17 cellular contexts compared by ENCODE assay signal in the genomic region with DNA sequence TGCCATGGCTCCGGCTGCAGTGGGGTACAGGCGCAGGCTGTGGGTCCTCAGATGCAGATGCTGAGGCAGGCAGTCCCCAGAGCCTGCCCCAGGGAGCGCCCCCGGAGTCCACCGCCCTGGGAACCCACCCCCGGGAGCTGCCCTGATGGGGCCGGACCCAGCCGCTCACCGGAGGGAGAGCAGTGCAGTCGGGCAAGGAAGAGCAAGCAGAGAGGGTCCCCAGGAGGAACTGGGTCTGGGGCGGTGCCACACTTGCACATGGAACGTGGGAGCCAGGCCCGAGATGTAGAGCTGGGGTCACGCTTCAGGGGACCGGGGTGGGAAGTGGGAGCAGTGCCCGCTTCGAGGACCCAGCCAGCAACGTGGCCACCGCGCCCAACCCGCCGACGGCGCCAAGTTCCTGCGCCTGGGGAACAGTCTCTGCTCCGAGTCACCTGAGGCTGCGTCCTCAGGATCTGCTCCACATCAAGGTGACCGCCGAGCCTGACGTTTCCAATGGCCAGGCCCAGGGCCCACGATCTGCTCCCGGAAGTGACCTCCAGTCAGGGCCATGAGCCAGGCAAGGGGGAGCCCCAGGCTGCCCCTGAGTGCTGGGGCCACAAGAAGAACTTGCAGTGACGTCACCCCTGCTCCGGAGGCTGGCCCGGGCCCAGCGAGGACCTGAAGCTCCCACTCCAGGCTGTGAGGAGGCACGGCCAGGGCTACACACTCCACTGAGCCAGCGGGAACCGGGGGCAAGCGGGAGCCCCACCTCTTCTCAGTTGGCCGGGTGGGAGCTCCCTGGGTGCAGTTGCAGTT. TPM values are rescaled to one million over a fixed set of nuclear protein-coding genes. Genes with fewer than 3 reads are reported as not detected.
A peak's percentile ranks its signal among the peaks of the same experiment; 100 is the strongest.
DNase-seq lines count a peak whose midpoint lies in the region; ATAC-seq and TF ChIP-seq lines count a peak whose summit lies in the region.
"Had no signal": no experiment of that assay in that cellular context is flagged by ENCODE, and none has a peak within 500 bp of the region (broad histone marks: within the 10 kb centered on the region; RNA-seq: fewer than 3 reads in every experiment).

No MANE protein-coding gene starts in this region.

- H3K9me3 ChIP-seq in lower lobe of right lung (no peaks in the 10 kb centered on the region), upper lobe of left lung (no peaks in the 10 kb centered on the region)
- H3K9me3 ChIP-seq: A549, gastrocnemius medialis had no signal

- TF ChIP-seq CTCF in fibroblast of pulmonary artery (IDR thresholded peaks at IDR 0.05; ENCODE audit: low read length, missing control alignments) = no peak
- TF ChIP-seq CTCF in lower lobe of right lung (IDR thresholded peaks at IDR 0.05) = no peak
- no peak for TF ChIP-seq CTCF in upper lobe of left lung (IDR thresholded peaks at IDR 0.05)
- TF ChIP-seq CTCF in HFFc6 (IDR thresholded peaks at IDR 0.05) = no peak

- H3K27me3 ChIP-seq in lower lobe of right lung (ENCODE audit: low read depth) = no peaks in the 10 kb centered on the region
- no peaks in the 10 kb centered on the region for H3K27me3 ChIP-seq in upper lobe of left lung
- H3K27me3 ChIP-seq: gastrocnemius medialis had no signal

- peak; percentile 18 for ATAC-seq in activated naive CD8-positive, alpha-beta T cell treated with anti-CD3 and anti-CD28 coated beads, Interleukin-2, amount 10 ng/mL, durations not matched to agents 7 days and 5 days (ENCODE audit: low read depth)
- ATAC-seq in lower lobe of right lung (peak; percentile 40 to 86), upper lobe of left lung (ENCODE audit: low FRiP score in 2 of 2) (peak; percentile 63 to 65)
- ATAC-seq: gastrocnemius medialis had no signal

- H3K4me1 ChIP-seq in lower lobe of right lung (no peaks in the 10 kb centered on the region), upper lobe of left lung (no peaks in the 10 kb centered on the region)
- H3K4me1 ChIP-seq: A549, gastrocnemius medialis had no signal

- POLR2A ChIA-PET in activated naive CD8-positive, alpha-beta T cell treated with anti-CD3 and anti-CD28 coated beads, Interleukin-2, amount 10 ng/mL, durations not matched to agents 7 days and 5 days (lab: Charles Lee) = interaction anchor here (0.9 kb wide), 1 partner anchor 27 kb away, joined by 3 read pairs; the partner anchor contains the start of gene TFG

- peaks cover 13% of the 10 kb centered on the region for H3K27me3 Mint-ChIP-seq in activated naive CD8-positive, alpha-beta T cell treated with anti-CD3 and anti-CD28 coated beads, Interleukin-2, amount 10 ng/mL, durations not matched to agents 7 days and 5 days
- H3K27me3 Mint-ChIP-seq in activated naive CD8-positive, alpha-beta T cell treated with anti-CD3 and anti-CD28 coated beads for 36 hours = peaks cover 7% of the 10 kb centered on the region
- peaks cover 14% of the 10 kb centered on the region for H3K27me3 Mint-ChIP-seq in HFFc6 (ENCODE audit: insufficient read depth)

- H3K4me1 Mint-ChIP-seq in activated naive CD8-positive, alpha-beta T cell treated with anti-CD3 and anti-CD28 coated beads, Interleukin-2, amount 10 ng/mL, durations not matched to agents 7 days and 5 days = no peaks in the 10 kb centered on the region
- H3K4me1 Mint-ChIP-seq in activated naive CD8-positive, alpha-beta T cell treated with anti-CD3 and anti-CD28 coated beads for 36 hours = no peaks in the 10 kb centered on the region
- no peaks in the 10 kb centered on the region for H3K4me1 Mint-ChIP-seq in HFFc6 (ENCODE audit: low read depth)
- H3K4me1 Mint-ChIP-seq: nephron had no signal

- H3K36me3 Mint-ChIP-seq in activated naive CD8-positive, alpha-beta T cell treated with anti-CD3 and anti-CD28 coated beads, Interleukin-2, amount 10 ng/mL, durations not matched to agents 7 days and 5 days = no peaks in the 10 kb centered on the region
- no peaks in the 10 kb centered on the region for H3K36me3 Mint-ChIP-seq in activated naive CD8-positive, alpha-beta T cell treated with anti-CD3 and anti-CD28 coated beads for 36 hours
- H3K36me3 Mint-ChIP-seq in HFFc6 (ENCODE audit: low read depth) = no peaks in the 10 kb centered on the region

- no peak overlapping the region for H3K4me3 ChIP-seq in fibroblast of pulmonary artery (replicated peaks; ENCODE audit: low read depth, low read length)
- H3K4me3 ChIP-seq in lower lobe of right lung = peak overlapping the region; percentile 19
- peak overlapping the region in 1 of 4 donors; percentile 8 for H3K4me3 ChIP-seq in upper lobe of left lung
- H3K4me3 ChIP-seq: A549, gastrocnemius medialis had no signal

- no peak overlapping the region for H3K27ac ChIP-seq in lower lobe of right lung
- H3K27ac ChIP-seq in upper lobe of left lung = no peak overlapping the region
- H3K27ac ChIP-seq: A549, gastrocnemius medialis had no signal

- H3K4me3 Mint-ChIP-seq in activated naive CD8-positive, alpha-beta T cell treated with anti-CD3 and anti-CD28 coated beads, Interleukin-2, amount 10 ng/mL, durations not matched to agents 7 days and 5 days = no peak overlapping the region
- H3K4me3 Mint-ChIP-seq in activated naive CD8-positive, alpha-beta T cell treated with anti-CD3 and anti-CD28 coated beads for 36 hours = no peak overlapping the region
- H3K4me3 Mint-ChIP-seq in HFFc6 = no peak overlapping the region
- H3K4me3 Mint-ChIP-seq: nephron had no signal

- peaks cover 4% of the 10 kb centered on the region for H3K9me3 Mint-ChIP-seq in activated naive CD8-positive, alpha-beta T cell treated with anti-CD3 and anti-CD28 coated beads, Interleukin-2, amount 10 ng/mL, durations not matched to agents 7 days and 5 days
- H3K9me3 Mint-ChIP-seq in activated naive CD8-positive, alpha-beta T cell treated with anti-CD3 and anti-CD28 coated beads for 36 hours = peaks cover 3% of the 10 kb centered on the region
- H3K9me3 Mint-ChIP-seq in HFFc6 = no peaks in the 10 kb centered on the region

- 81 to 83% methylated on average over 35 to 38 of the region's 41 CpGs for WGBS in upper lobe of left lung, 2 donors

- H3K27ac Mint-ChIP-seq in activated naive CD8-positive, alpha-beta T cell treated with anti-CD3 and anti-CD28 coated beads, Interleukin-2, amount 10 ng/mL, durations not matched to agents 7 days and 5 days = no peak overlapping the region
- no peak overlapping the region for H3K27ac Mint-ChIP-seq in activated naive CD8-positive, alpha-beta T cell treated with anti-CD3 and anti-CD28 coated beads for 36 hours
- H3K27ac Mint-ChIP-seq in HFFc6 = no peak overlapping the region
- H3K27ac Mint-ChIP-seq: activated T-helper 2 cell treated with anti-CD3 and anti-CD28 coated beads, Interferon-gamma antibody, Interleukin-2, Interleukin-4, amounts not matched to agents 10 μg/mL and 5 μg/mL and 100 μg/mL, durations not matched to agents 14 hours and 24 hours and 36 hours; nephron had no signal

- no peak for TF ChIP-seq EP300 in upper lobe of left lung (IDR thresholded peaks at IDR 0.05)

- DNase-seq in activated naive CD8-positive, alpha-beta T cell treated with anti-CD3 and anti-CD28 coated beads, Interleukin-2, amount 10 ng/mL, durations not matched to agents 7 days and 5 days = no peak
- DNase-seq in activated naive CD8-positive, alpha-beta T cell treated with anti-CD3 and anti-CD28 coated beads for 36 hours = no peak
- DNase-seq in fibroblast of pulmonary artery (ENCODE audit: low read depth) (peak; percentile 16), lower lobe of right lung (peak; percentile 55), upper lobe of left lung (peak in 1 of 2 donors; percentile 84), retina (no peak), SHP77 treated with DMSO at 0.1 percent for 48 hours (lab: John Stamatoyannopoulos, UW) (no peak), HFFc6 (no peak)
- DNase-seq: activated CD4-positive, alpha-beta T cell treated with anti-CD3 and anti-CD28 coated beads, Interleukin-2, amount 50 U/mL, for 1 hour; gastrocnemius medialis; GF-D8; KBM-7; NCI-H1417 treated with DMSO at 0.1 percent for 48 hours; RPMI8226 had no signal

- H3K36me3 ChIP-seq in lower lobe of right lung (no peaks in the 10 kb centered on the region), upper lobe of left lung (no peaks in the 10 kb centered on the region)
- H3K36me3 ChIP-seq: gastrocnemius medialis had no signal

- intact Hi-C loops in lower lobe of right lung (cut with DNase I) = no loop called here

- no peak for TF ChIP-seq POLR2A in upper lobe of left lung (IDR thresholded peaks at IDR 0.05)

RNA-seq across cellular contexts. Expression of gene TFG, which starts 27.0 kb away (rescaled TPM):
- 10 to 100 TPM; 45.1 to 48.4 TPM for total RNA-seq in activated naive CD8-positive, alpha-beta T cell treated with anti-CD3 and anti-CD28 coated beads, Interleukin-2, amount 10 ng/mL, durations not matched to agents 7 days and 5 days
- 10 to 100 TPM; 57.8 to 61.3 TPM for total RNA-seq in activated naive CD8-positive, alpha-beta T cell treated with anti-CD3 and anti-CD28 coated beads for 36 hours
- total RNA-seq in lower lobe of right lung = 57.5 TPM
- total RNA-seq in upper lobe of left lung = 10 to 100 TPM; 29.6 to 87.4 (median 55.9) TPM
- total RNA-seq in HFFc6 (2021; fragmentation: NEBNext Ultra II Directional; extraction: Animal tissue kit (Norgen Biotek cat#: 25700)) = 100 to 1,000 TPM; 127 to 147 (median 133) TPM

Comparison
In these comparisons a context has a peak if more than half of its experiments do, and no peak if none do; other contexts are left out.
1. DNase-seq: peak in fibroblast of pulmonary artery (single experiment) and lower lobe of right lung (single experiment); none in activated naive CD8-positive, alpha-beta T cell treated with anti-CD3 and anti-CD28 coated beads, Interleukin-2, amount 10 ng/mL, durations not matched to agents 7 days and 5 days (single experiment), activated naive CD8-positive, alpha-beta T cell treated with anti-CD3 and anti-CD28 coated beads for 36 hours (single experiment), retina (single experiment), SHP77 treated with DMSO at 0.1 percent for 48 hours (single experiment) and HFFc6 (single experiment).
2. Peak in every context shown above with its lines, with median percentiles within 50 percentile points of each other: ATAC-seq.